ENCODE assay signal across 7 cellular contexts in genomic region chr7:36860679-36861078, GRCh38.
"Had no signal": no experiment of that assay in that cellular context is flagged by ENCODE, and none has a peak within 500 bp of the region (broad histone marks: within the 10 kb centered on the region; RNA-seq: fewer than 3 reads in every experiment).

No MANE protein-coding gene starts in this region.

- DNase-seq: GM23248, GOT3, H7, HFFc6, KBM-7 had no signal

- ATAC-seq: HCT116, HepG2 had no signal

- FAIRE-seq: HepG2 had no signal
